11 cellular contexts compared by ENCODE assay signal in the genomic region with DNA sequence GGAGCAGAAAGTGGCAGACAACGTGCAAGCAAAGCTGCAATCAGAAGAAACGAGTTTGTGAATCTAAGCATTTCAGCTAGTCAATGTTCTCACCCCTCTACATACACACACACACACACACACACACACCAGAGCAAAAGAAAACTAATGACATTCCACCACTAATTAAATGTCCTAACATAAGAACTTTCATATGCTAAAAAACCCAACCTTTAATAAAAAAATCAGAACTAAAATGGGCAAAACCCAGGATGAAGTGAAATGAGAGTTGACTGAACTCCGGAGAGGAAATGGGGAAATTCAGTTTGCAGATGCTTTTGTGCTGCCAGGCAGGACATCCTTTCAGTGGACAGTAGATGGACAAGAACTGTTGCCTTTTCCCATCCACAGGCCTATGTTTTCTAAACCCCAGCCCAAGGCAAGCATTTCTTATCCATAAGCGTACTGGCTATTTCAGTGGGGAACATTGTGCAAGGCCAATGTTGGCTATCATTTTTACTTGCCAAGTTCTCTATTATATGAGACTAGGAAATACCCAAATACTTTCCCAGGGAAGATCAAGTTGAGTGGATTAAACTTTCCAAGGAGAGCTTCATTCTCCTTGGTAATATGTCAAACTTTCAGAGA. TPM values are rescaled to one million over a fixed set of nuclear protein-coding genes. Genes with fewer than 3 reads are reported as not detected.
DNase-seq lines count a peak whose midpoint lies in the region; ATAC-seq and TF ChIP-seq lines count a peak whose summit lies in the region.
"Had no signal": no experiment of that assay in that cellular context is flagged by ENCODE, and none has a peak within 500 bp of the region (broad histone marks: within the 10 kb centered on the region; RNA-seq: fewer than 3 reads in every experiment).

No MANE protein-coding gene starts in this region.

- H3K4me2 ChIP-seq in PC-9 = peak overlapping the region; percentile 79

- H3K27me3 ChIP-seq in PC-9 (ENCODE audit: insufficient read depth, low read depth) = no peaks in the 10 kb centered on the region
- H3K27me3 ChIP-seq: neutrophil had no signal

- H3K9me3 Mint-ChIP-seq in nephron = peaks cover 17% of the 10 kb centered on the region
- H3K9me3 Mint-ChIP-seq: activated T-helper 17 cell treated with anti-CD3 and anti-CD28 coated beads, Interleukin-2, amount 50 U/mL, for 72 hours had no signal

- H3K27ac ChIP-seq in 22Rv1 (no peak overlapping the region), PC-9 (peak overlapping the region; percentile 91)
- H3K27ac ChIP-seq: neutrophil had no signal

- peaks cover 44% of the 10 kb centered on the region for H3K4me1 ChIP-seq in PC-9 (replicated peaks; ENCODE audit: insufficient read depth)

- peaks cover 7% of the 10 kb centered on the region; the same call in 1 of the 2 replicates for H3K9me3 ChIP-seq in PC-9 (ENCODE audit: insufficient read depth, low read depth)
- H3K9me3 ChIP-seq: neutrophil had no signal

- peaks cover 32% of the 10 kb centered on the region for H3K36me3 Mint-ChIP-seq in nephron (ENCODE audit: low read depth)

- H3K4me3 Mint-ChIP-seq in nephron = peak overlapping the region in 1 of 3 experiments; percentile 28
- H3K4me3 Mint-ChIP-seq: activated T-helper 17 cell treated with anti-CD3 and anti-CD28 coated beads, Interleukin-2, amount 50 U/mL, for 72 hours had no signal

- no peaks in the 10 kb centered on the region for H3K79me2 ChIP-seq in PC-9 (ENCODE audit: low read depth)

- peak overlapping the region; percentile 51 to 67 (median 65) for H3K27ac Mint-ChIP-seq in nephron
- H3K27ac Mint-ChIP-seq: activated T-helper 17 cell treated with anti-CD3 and anti-CD28 coated beads, Interleukin-2, amount 50 U/mL, for 72 hours had no signal

- no TSS peak for BruUV-seq in PC-9 (replicated peaks; lab: Mats Ljungman, UMichigan)

- no peaks in the 10 kb centered on the region for H4K20me1 ChIP-seq in PC-9 (ENCODE audit: insufficient read depth)

- no peak for DNase-seq in PC-9
- peak; percentile 75 for DNase-seq in fibroblast of gingiva (ENCODE audit: low read depth)
- no peak for DNase-seq in iPS-NIHi11 (ENCODE audit: low spot score)
- no peak for DNase-seq in NCI-H526 treated with DMSO at 0.1 percent for 48 hours (lab: John Stamatoyannopoulos, UW)

- peaks cover 39% of the 10 kb centered on the region for H3F3A ChIP-seq in PC-9 (ENCODE audit: insufficient read depth, low read depth)

- peaks cover 51% of the 10 kb centered on the region for H3K4me1 Mint-ChIP-seq in nephron

- peak overlapping the region; percentile 46; the same call in 1 of the 2 replicates for H2AFZ ChIP-seq in PC-9

- H3K9me2 ChIP-seq in PC-9 (ENCODE audit: insufficient read depth) = no peaks in the 10 kb centered on the region

- POLR2A ChIA-PET in PC-9 (lab: Charles Lee; ENCODE audit: unreplicated experiment) = interaction anchor here (0.6 kb wide), 2 partner anchors 28 to 259 kb away, joined by 3 to 5 read pairs; no protein-coding TSS in a partner anchor

- intact Hi-C loops in PC-9 (cut with micrococcal nuclease; ENCODE audit: unreplicated experiment) = loop anchor here (1.0 kb wide), 2 partner anchors 101 to 190 kb away; no protein-coding TSS in a partner anchor

- H3K4me3 ChIP-seq in PC-9 = peak overlapping the region; percentile 29; the same call in 1 of the 2 replicates

- peak; percentile 43 for TF ChIP-seq CTCF in 22Rv1 (IDR thresholded peaks at IDR 0.05)
- TF ChIP-seq CTCF in PC-9 (conservative IDR thresholded peaks at IDR 0.05) = peak; percentile 8; the same call in 1 of the 2 replicates
- TF ChIP-seq CTCF in nephron (IDR thresholded peaks at IDR 0.05; ENCODE audit: unreplicated experiment in 3 of 3) = no peak

- no peaks in the 10 kb centered on the region for H3K27me3 Mint-ChIP-seq in nephron (ENCODE audit: low read depth)

- no peak for ATAC-seq in GM18868 (IDR thresholded peaks at IDR 0.05; ENCODE audit: unreplicated experiment)
- no peak for ATAC-seq in GM18498 (IDR thresholded peaks at IDR 0.05; ENCODE audit: unreplicated experiment)

- CTCF ChIA-PET in PC-9 (lab: Charles Lee) = interaction anchor here (0.9 to 1.3 kb wide), 2 partner anchors 18 to 150 kb away, joined by 3 to 4 read pairs; no protein-coding TSS in a partner anchor

- H3K36me3 ChIP-seq in PC-9 (ENCODE audit: low read depth) = peaks cover 4% of the 10 kb centered on the region; the same call in 1 of the 2 replicates
- H3K36me3 ChIP-seq: neutrophil had no signal

RNA-seq across cellular contexts. Expression of a gene that starts 27.2 kb away (rescaled TPM):
- 39.0 and 46.2 TPM in 2 replicates for total RNA-seq in PC-9 (2021)
- total RNA-seq: activated T-helper 17 cell treated with anti-CD3 and anti-CD28 coated beads, Interleukin-2, amount 50 U/mL, for 72 hours; T-helper 2 cell treated with Interferon-gamma antibody and Interleukin-4, amounts not matched to agents 100 ng/mL and 5 ng/mL, for 36 hours had no signal

Comparison
In these comparisons a context has a peak if more than half of its experiments do, and no peak if none do; other contexts are left out.
1. CTCF ChIP-seq: peak in 22Rv1 (single experiment) and PC-9 (single experiment); none in nephron (0 of 3).